In genomic region chr7:23020742-23021401, GRCh38 we compare ENCODE assay signal across 10 cellular contexts. TPM values are rescaled to one million over a fixed set of nuclear protein-coding genes. Genes with fewer than 3 reads are reported as not detected.
DNase-seq lines count a peak whose midpoint lies in the region; ATAC-seq, FAIRE-seq and TF ChIP-seq lines count a peak whose summit lies in the region.
"Had no signal": no experiment of that assay in that cellular context is flagged by ENCODE, and none has a peak within 500 bp of the region (broad histone marks: within the 10 kb centered on the region; RNA-seq: fewer than 3 reads in every experiment).

No MANE protein-coding gene starts in this region.

- H4K20me1 ChIP-seq in keratinocyte (ENCODE audit: control insufficient read depth, extremely low read depth, insufficient read depth, low read length): no peaks in the 10 kb centered on the region

- dilution Hi-C loops in keratinocyte (cut with MboI; ENCODE audit: extremely low pct_ligation_motif_present, low sequenced_read_pairs): no loop called here

- peak overlapping the region; percentile 80 for H3K4me2 ChIP-seq in keratinocyte (ENCODE audit: control insufficient read depth, extremely low read depth, insufficient read depth, low read depth, low read length)

- no peaks in the 10 kb centered on the region for H3K9me1 ChIP-seq in keratinocyte (ENCODE audit: control insufficient read depth, extremely low read depth, insufficient read depth, low read length)

- H3K4me3 ChIP-seq in AG04449 (ENCODE audit: low read depth, low read length) (no peak overlapping the region), keratinocyte (ENCODE audit: control insufficient read depth in 2 of 3, extremely low read depth in 1 of 3, insufficient read depth in 2 of 3, low read depth in 1 of 3, low read length in 3 of 3) (peak overlapping the region in 1 of 3 experiments; percentile 27), WERI-Rb-1 (ENCODE audit: low read depth, low read length) (no peak overlapping the region)

- H3K4me3 Mint-ChIP-seq in activated naive CD8-positive, alpha-beta T cell treated with anti-CD3 and anti-CD28 coated beads for 36 hours: no peak overlapping the region

- H3K9me3 Mint-ChIP-seq in activated naive CD8-positive, alpha-beta T cell treated with anti-CD3 and anti-CD28 coated beads for 36 hours: peaks cover 4% of the 10 kb centered on the region

- ATAC-seq in HG02885 (IDR thresholded peaks at IDR 0.05; ENCODE audit: poor library complexity, unreplicated experiment) (no peak), HG03039 (IDR thresholded peaks at IDR 0.05; ENCODE audit: unreplicated experiment) (no peak)

- H3K36me3 Mint-ChIP-seq in activated naive CD8-positive, alpha-beta T cell treated with anti-CD3 and anti-CD28 coated beads for 36 hours: peaks cover 1% of the 10 kb centered on the region

- H3K27me3 Mint-ChIP-seq in activated naive CD8-positive, alpha-beta T cell treated with anti-CD3 and anti-CD28 coated beads for 36 hours: peaks cover 9% of the 10 kb centered on the region

- H3K36me3 ChIP-seq in keratinocyte (ENCODE audit: control insufficient read depth in 2 of 2, extremely low read depth in 1 of 2, insufficient read depth in 2 of 2, low read length in 2 of 2): no peaks in the 10 kb centered on the region
- H3K36me3 ChIP-seq in WERI-Rb-1: no peaks in the 10 kb centered on the region

- peak overlapping the region; percentile 93 for H3K27ac Mint-ChIP-seq in activated naive CD8-positive, alpha-beta T cell treated with anti-CD3 and anti-CD28 coated beads for 36 hours

- H3K9ac ChIP-seq in keratinocyte (ENCODE audit: control insufficient read depth, extremely low read depth, insufficient read depth, low read length): peak overlapping the region; percentile 59

- peaks cover 36% of the 10 kb centered on the region for H3K4me1 ChIP-seq in keratinocyte (ENCODE audit: control insufficient read depth, extremely low read depth, insufficient read depth, low read length)

- H3K79me2 ChIP-seq in keratinocyte (ENCODE audit: control insufficient read depth, insufficient read depth, low read length): no peaks in the 10 kb centered on the region

- H3K27ac ChIP-seq in keratinocyte (ENCODE audit: control insufficient read depth, insufficient read depth, low read length): peak overlapping the region; percentile 97
- H3K27ac ChIP-seq in WERI-Rb-1: no peak overlapping the region

- TF ChIP-seq CTCF in AG04449 (IDR thresholded peaks at IDR 0.05; ENCODE audit: insufficient read depth, low read length, missing control alignments) (no peak), keratinocyte (optimal IDR thresholded peaks at IDR 0.05 in 1 of 3, IDR thresholded peaks at IDR 0.05 in 1 of 3, conservative IDR thresholded peaks at IDR 0.05 in 1 of 3; ENCODE audit: extremely low read depth in 1 of 3, insufficient read depth in 2 of 3, low read length in 3 of 3) (no peak), WERI-Rb-1 (IDR thresholded peaks at IDR 0.05; ENCODE audit: low read depth, low read length) (no peak)

- H2AFZ ChIP-seq in keratinocyte (ENCODE audit: control insufficient read depth, low read length): peak overlapping the region; percentile 85

- H3K27me3 ChIP-seq in keratinocyte (ENCODE audit: control insufficient read depth, extremely low read depth, insufficient read depth, low read length) (no peaks in the 10 kb centered on the region), WERI-Rb-1 (ENCODE audit: insufficient read depth, low read depth, severe bottlenecking) (no peaks in the 10 kb centered on the region)

- CTCF ChIA-PET in AG04449 (lab: Yijun Ruan, JAX): interaction anchor here (1.2 to 2.5 kb wide), 4 partner anchors 8 to 460 kb away, joined by 3 to 13 read pairs (median 6); no protein-coding TSS in a partner anchor

- POLR2A ChIA-PET in AG04449 (lab: Yijun Ruan, JAX): interaction anchor here (0.7 kb wide), 1 partner anchor 160 kb away, joined by 3 read pairs; no protein-coding TSS in a partner anchor

- FAIRE-seq in keratinocyte (lab: Jason Lieb, UNC): peak; percentile 88
- FAIRE-seq: islet of Langerhans, TTC549 had no signal

- DNase-seq in AG04449 (ENCODE audit: low read depth, low spot score): peak; percentile 45
- DNase-seq in HS-27A (ENCODE audit: low read depth): peak; percentile 73
- peak; percentile 29 for DNase-seq in activated naive CD8-positive, alpha-beta T cell treated with anti-CD3 and anti-CD28 coated beads for 36 hours
- peak; percentile 78 for DNase-seq in keratinocyte (ENCODE audit: low read depth, low spot score)
- DNase-seq in WERI-Rb-1: no peak
- no peak for DNase-seq in NCI-H2029 (lab: John Stamatoyannopoulos, UW)

- peaks cover 34% of the 10 kb centered on the region for H3K4me1 Mint-ChIP-seq in activated naive CD8-positive, alpha-beta T cell treated with anti-CD3 and anti-CD28 coated beads for 36 hours

- H3K9me3 ChIP-seq in keratinocyte (ENCODE audit: control insufficient read depth, low read depth, low read length): no peaks in the 10 kb centered on the region
- H3K9me3 ChIP-seq in WERI-Rb-1 (ENCODE audit: severe bottlenecking): no peaks in the 10 kb centered on the region

RNA-seq across cellular contexts. Expression of gene HYCC1, which starts 6.9 kb away (rescaled TPM):
- 10 to 100 TPM; 24.8 to 27.9 TPM for total RNA-seq in activated naive CD8-positive, alpha-beta T cell treated with anti-CD3 and anti-CD28 coated beads for 36 hours
- polyA plus RNA-seq in keratinocyte: 17.1 to 35.8 TPM (median 31.7 TPM) in 3 replicates
- 31.2 TPM for polyA plus RNA-seq in keratinocyte (2011; ENCODE audit: low read depth)
- polyA plus RNA-seq in keratinocyte (2011; cell fraction: cytosol; rRNA removed): 14.8 and 25.2 TPM in 2 replicates
- 26.0 and 35.9 TPM in 2 replicates for polyA plus RNA-seq in keratinocyte (2011; cell fraction: nucleus; rRNA removed)
- 9.5 and 29.2 TPM in 2 replicates for polyA plus RNA-seq in keratinocyte (2012; ENCODE audit: low replicate concordance)
- 12.9 to 40.9 TPM (median 22.2 TPM) in 3 replicates for polyA minus RNA-seq in keratinocyte
- 29.7 TPM for polyA minus RNA-seq in keratinocyte (2011; cell fraction: cytosol; rRNA and poly(A)+ RNA removed)
- 20.7 and 42.2 TPM in 2 replicates for polyA minus RNA-seq in keratinocyte (2011; cell fraction: nucleus; rRNA and poly(A)+ RNA removed)

Comparison
In these comparisons a context has a peak if more than half of its experiments do, and no peak if none do; other contexts are left out.
1. DNase-seq: peak in AG04449 (single experiment), HS-27A (single experiment), activated naive CD8-positive, alpha-beta T cell treated with anti-CD3 and anti-CD28 coated beads for 36 hours (single experiment) and keratinocyte (single experiment); none in WERI-Rb-1 (single experiment) and NCI-H2029 (single experiment).